In genomic region chr4:17510582-17510981, GRCh38 we compare ENCODE assay signal across 12 cellular contexts. TPM values are rescaled to one million over a fixed set of nuclear protein-coding genes. Genes with fewer than 3 reads are reported as not detected.
A peak's percentile ranks its signal among the peaks of the same experiment; 100 is the strongest.
DNase-seq lines count a peak whose midpoint lies in the region; ATAC-seq and TF ChIP-seq lines count a peak whose summit lies in the region.
"Had no signal": no experiment of that assay in that cellular context is flagged by ENCODE, and none has a peak within 500 bp of the region (broad histone marks: within the 10 kb centered on the region; RNA-seq: fewer than 3 reads in every experiment).

No MANE protein-coding gene starts in this region.

- H3K9me3 ChIP-seq in body of pancreas (no peaks in the 10 kb centered on the region), thoracic aorta (no peaks in the 10 kb centered on the region), Peyer's patch (no peaks in the 10 kb centered on the region)
- H3K9me3 ChIP-seq: mucosa of descending colon had no signal

- peak overlapping the region in 3 of 4 donors; percentile 72 to 84 (median 79) for H3K27ac ChIP-seq in body of pancreas
- H3K27ac ChIP-seq in thoracic aorta = no peak overlapping the region
- H3K27ac ChIP-seq in Peyer's patch = peak overlapping the region in 1 of 4 donors; percentile 66
- H3K27ac ChIP-seq: SK-N-MC had no signal

- H3K27me3 ChIP-seq in body of pancreas (no peaks in the 10 kb centered on the region), thoracic aorta (replicated peaks; ENCODE audit: insufficient read depth) (no peaks in the 10 kb centered on the region), Peyer's patch (no peaks in the 10 kb centered on the region)

- H3K4me1 ChIP-seq in body of pancreas (peaks cover 18% of the 10 kb centered on the region), thoracic aorta (ENCODE audit: control insufficient read depth in 1 of 2, low read depth in 2 of 2) (peaks cover 15 to 26% of the 10 kb centered on the region in 2 donors), Peyer's patch (peaks cover 0 to 7% (median 4%) of the 10 kb centered on the region in 4 donors)

- no peak overlapping the region for H3K27ac Mint-ChIP-seq in activated naive CD4-positive, alpha-beta T cell treated with anti-CD3 and anti-CD28 coated beads, Interleukin-2, amount 10 ng/mL, durations not matched to agents 7 days and 5 days
- no peak overlapping the region for H3K27ac Mint-ChIP-seq in memory B cell

- intact Hi-C loops in body of pancreas (cut with DNase I) = no loop called here

- CTCF ChIA-PET in activated naive CD4-positive, alpha-beta T cell treated with anti-CD3 and anti-CD28 coated beads, Interleukin-2, amount 10 ng/mL, durations not matched to agents 7 days and 5 days (lab: Charles Lee) = interaction anchor here (1.0 kb wide), 1 partner anchor 39 kb away, joined by 5 read pairs; no protein-coding TSS in a partner anchor

- no peak for DNase-seq in activated naive CD4-positive, alpha-beta T cell treated with anti-CD3 and anti-CD28 coated beads, Interleukin-2, amount 10 ng/mL, durations not matched to agents 7 days and 5 days
- no peak for DNase-seq in activated naive CD4-positive, alpha-beta T cell treated with anti-CD3 and anti-CD28 coated beads, Interleukin-2, amount 50 U/mL, for 16 hours
- DNase-seq in body of pancreas (no peak), memory B cell (ENCODE audit: low spot score in 2 of 2) (no peak), thoracic aorta (ENCODE audit: low spot score) (no peak), medulla oblongata (ENCODE audit: extremely low spot score) (no peak), Peyer's patch (no peak)

- no peaks in the 10 kb centered on the region for H3K36me3 ChIP-seq in body of pancreas (replicated peaks in 1 of 2; ENCODE audit: insufficient read depth in 1 of 2, low read depth in 2 of 2)
- H3K36me3 ChIP-seq in thoracic aorta = peaks cover 2% of the 10 kb centered on the region
- peaks cover 0 to 11% (median 0%) of the 10 kb centered on the region in 3 donors for H3K36me3 ChIP-seq in Peyer's patch

- peaks cover 18% of the 10 kb centered on the region for H3K36me3 Mint-ChIP-seq in activated naive CD4-positive, alpha-beta T cell treated with anti-CD3 and anti-CD28 coated beads, Interleukin-2, amount 10 ng/mL, durations not matched to agents 7 days and 5 days
- peaks cover 7% of the 10 kb centered on the region for H3K36me3 Mint-ChIP-seq in memory B cell

- H3K9me3 Mint-ChIP-seq in activated naive CD4-positive, alpha-beta T cell treated with anti-CD3 and anti-CD28 coated beads, Interleukin-2, amount 10 ng/mL, durations not matched to agents 7 days and 5 days = no peaks in the 10 kb centered on the region
- H3K9me3 Mint-ChIP-seq in memory B cell = no peaks in the 10 kb centered on the region
- H3K9me3 Mint-ChIP-seq: CD14-positive monocyte had no signal

- H3K4me1 Mint-ChIP-seq in activated naive CD4-positive, alpha-beta T cell treated with anti-CD3 and anti-CD28 coated beads, Interleukin-2, amount 10 ng/mL, durations not matched to agents 7 days and 5 days = peaks cover 28% of the 10 kb centered on the region
- peaks cover 18% of the 10 kb centered on the region for H3K4me1 Mint-ChIP-seq in memory B cell

- TF ChIP-seq CTCF in body of pancreas (IDR thresholded peaks at IDR 0.05) (no peak), thoracic aorta (IDR thresholded peaks at IDR 0.05) (no peak), Peyer's patch (IDR thresholded peaks at IDR 0.05) (no peak)

- ATAC-seq in body of pancreas (no peak), memory B cell (ENCODE audit: low read depth) (no peak), thoracic aorta (ENCODE audit: insufficient number of reproducible peaks, low FRiP score, low read depth) (no peak), HG03139 (IDR thresholded peaks at IDR 0.05; ENCODE audit: unreplicated experiment) (no peak)

- TF ChIP-seq POLR2A in body of pancreas (IDR thresholded peaks at IDR 0.05) (no peak), Peyer's patch (IDR thresholded peaks at IDR 0.05) (no peak)

- H3K4me3 ChIP-seq in body of pancreas (no peak overlapping the region), thoracic aorta (peak overlapping the region; percentile 80), Peyer's patch (peak overlapping the region in 2 of 4 donors; percentile 86 to 94)

- 83 to 89% methylated on average over 3 of the region's 3 CpGs for WGBS in body of pancreas, 2 donors

- peak overlapping the region; percentile 99 for H3K4me3 Mint-ChIP-seq in activated naive CD4-positive, alpha-beta T cell treated with anti-CD3 and anti-CD28 coated beads, Interleukin-2, amount 10 ng/mL, durations not matched to agents 7 days and 5 days
- H3K4me3 Mint-ChIP-seq in memory B cell = peak overlapping the region; percentile 21

- H3K27me3 Mint-ChIP-seq in activated naive CD4-positive, alpha-beta T cell treated with anti-CD3 and anti-CD28 coated beads, Interleukin-2, amount 10 ng/mL, durations not matched to agents 7 days and 5 days = peaks cover 6% of the 10 kb centered on the region
- H3K27me3 Mint-ChIP-seq in memory B cell = no peaks in the 10 kb centered on the region

RNA-seq across cellular contexts. Expression of gene QDPR, which starts 1.3 kb away (rescaled TPM):
- total RNA-seq in body of pancreas (10 to 100 TPM in 1 of 2 donors, 1 to 10 TPM in 1; 7.3 to 13.8 TPM), thoracic aorta (10 to 100 TPM in 1 of 2 donors, 1 to 10 TPM in 1; 9.0 to 10.7 TPM), Peyer's patch (10 to 100 TPM in 2 of 4 donors, 1 to 10 TPM in 2; 8.2 to 17.0 (median 12.5) TPM)

RNA-seq across cellular contexts. Expression of gene CLRN2, which starts 4.4 kb away (rescaled TPM):
- total RNA-seq in body of pancreas (not detected), thoracic aorta (not detected), Peyer's patch (not detected)
- total RNA-seq: HT1080, mucosa of descending colon had no signal

Comparison
In these comparisons a context has a peak if more than half of its experiments do, and no peak if none do; other contexts are left out.
1. H3K27ac ChIP-seq: peak in body of pancreas (3 of 4); none in thoracic aorta (0 of 2).